In the genomic region with DNA sequence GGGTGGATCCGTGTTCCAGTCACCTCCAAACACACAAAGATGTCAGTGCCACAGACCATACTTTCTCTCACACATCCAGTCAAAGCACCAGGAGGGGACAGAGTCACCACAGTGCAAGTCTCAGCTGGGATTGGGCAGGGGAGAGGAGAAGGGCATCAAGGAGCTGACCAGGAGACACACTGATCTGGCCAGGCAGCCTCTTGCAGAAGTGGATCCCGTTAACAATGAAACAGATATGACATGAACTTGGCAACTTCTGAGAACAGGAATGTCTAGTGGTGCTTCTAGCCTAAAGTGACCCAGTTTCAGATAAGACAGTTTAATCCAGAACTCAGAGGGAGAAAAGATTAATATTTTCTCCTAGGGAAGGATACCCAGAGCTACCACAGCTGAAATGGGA, we compare ENCODE assay signal across 20 cellular contexts.
"Had no signal": no experiment of that assay in that cellular context is flagged by ENCODE, and none has a peak within 500 bp of the region (broad histone marks: within the 10 kb centered on the region; RNA-seq: fewer than 3 reads in every experiment).

No MANE protein-coding gene starts in this region.

- H3K4me3 ChIP-seq: adrenal gland, hepatocyte, lung, neural progenitor cell, spleen, tibial artery, uterus had no signal

- H3K27me3 ChIP-seq: adrenal gland, foreskin keratinocyte, hepatocyte, neural progenitor cell, spleen, tibial artery, uterus had no signal

- H3K9me3 ChIP-seq: adrenal gland, spleen, tibial artery, uterus had no signal

- DNase-seq: activated CD4-positive, alpha-beta T cell treated with anti-CD3 and anti-CD28 coated beads for 1 hour; activated CD4-positive, alpha-beta T cell treated with anti-CD3 and anti-CD28 coated beads, Interleukin-2, amount 50 U/mL, for 1 hour; activated CD8-positive, alpha-beta T cell treated with anti-CD3 and anti-CD28 coated beads, Interleukin-2, amount 10 ng/mL, durations not matched to agents 7 days and 5 days; activated T-cell treated with anti-CD3 and anti-CD28 coated beads, Interleukin-2, amount 50 U/mL, for 1 hour; adrenal gland; cortex of kidney; erythroblast; foreskin keratinocyte; kidney glomerular epithelial cell; naive B cell; spleen; stimulated activated CD4-positive, alpha-beta T cell treated with anti-CD3 and anti-CD28 coated beads, Interleukin-4, amount 100 ng/mL, for 4 hours; substantia nigra; T-helper 9 cell; tibial artery; uterus had no signal

- ATAC-seq: activated CD8-positive, alpha-beta T cell treated with anti-CD3 and anti-CD28 coated beads, Interleukin-2, amount 10 ng/mL, durations not matched to agents 7 days and 5 days; activated naive CD4-positive, alpha-beta T cell treated with anti-CD3 and anti-CD28 coated beads, Interleukin-2, amount 50 U/mL, for 72 hours; foreskin keratinocyte had no signal

- H3K4me2 ChIP-seq: hepatocyte, neural progenitor cell had no signal

- H3K79me2 ChIP-seq: hepatocyte had no signal

- H3K27ac ChIP-seq: foreskin keratinocyte, hepatocyte, neural progenitor cell, spleen, tibial artery, uterus had no signal

- H2AFZ ChIP-seq: hepatocyte, neural progenitor cell had no signal

- H3K9ac ChIP-seq: neural progenitor cell had no signal

- H3K4me1 ChIP-seq: uterus had no signal

- H3K36me3 ChIP-seq: adrenal gland, neural progenitor cell, spleen, tibial artery, uterus had no signal
